ENCODE assay signal across 20 cellular contexts in genomic region chr5:177330991-177331837, GRCh38. TPM values are rescaled to one million over a fixed set of nuclear protein-coding genes. Genes with fewer than 3 reads are reported as not detected.
DNase-seq lines count a peak whose midpoint lies in the region; ATAC-seq, FAIRE-seq and TF ChIP-seq lines count a peak whose summit lies in the region.
"Had no signal": no experiment of that assay in that cellular context is flagged by ENCODE, and none has a peak within 500 bp of the region (broad histone marks: within the 10 kb centered on the region; RNA-seq: fewer than 3 reads in every experiment).

No MANE protein-coding gene starts in this region.

- DNase-seq in Calu3: no peak
- no peak for DNase-seq in GM12878 (ENCODE audit: low read depth, low spot score)
- peak; percentile 47 for DNase-seq in natural killer cell
- DNase-seq: activated CD4-positive, alpha-beta T cell treated with anti-CD3 and anti-CD28 coated beads for 48 hours; activated CD8-positive, alpha-beta memory T cell treated with anti-CD3 and anti-CD28 coated beads, Interleukin-2, amount 50 U/mL, for 48 hours; activated gamma-delta T cell; amygdala; EL; foreskin keratinocyte; midbrain; NCI-H187 treated with DMSO at 0.1 percent for 48 hours had no signal

- ATAC-seq in GM12878 (no peak), natural killer cell (peak; percentile 30 to 58 (median 52)), GM19324 (IDR thresholded peaks at IDR 0.05; ENCODE audit: low FRiP score, unreplicated experiment) (no peak), HG03342 (IDR thresholded peaks at IDR 0.05; ENCODE audit: unreplicated experiment) (no peak), HG03571 (IDR thresholded peaks at IDR 0.05; ENCODE audit: unreplicated experiment) (no peak), HG02763 (IDR thresholded peaks at IDR 0.05; ENCODE audit: unreplicated experiment) (no peak)
- ATAC-seq: foreskin keratinocyte, SK-N-SH treated with all-trans-retinoic acid at 6 μM for 48 hours had no signal

- in situ Hi-C loops in GM12878 (cut with MboI): no loop called here

- RAD21 ChIA-PET in GM12878 (lab: Charles Lee; ENCODE audit: unreplicated experiment): no interaction called here

- no peaks in the 10 kb centered on the region for H3K9me3 Mint-ChIP-seq in Calu3 (ENCODE audit: low read depth, unreplicated experiment)
- H3K9me3 Mint-ChIP-seq in natural killer cell: no peaks in the 10 kb centered on the region

- H3K9ac ChIP-seq in GM12878 (ENCODE audit: control insufficient read depth, insufficient read depth, low read length): no peak overlapping the region

- H3K36me3 Mint-ChIP-seq in Calu3 (ENCODE audit: insufficient read depth, unreplicated experiment): peaks cover 89% of the 10 kb centered on the region
- no peaks in the 10 kb centered on the region for H3K36me3 Mint-ChIP-seq in natural killer cell

- FAIRE-seq in GM12878 (lab: Jason Lieb, UNC): no peak
- FAIRE-seq: H54 had no signal

- TSS peak; percentile 90 for BruUV-seq in Calu3 (replicated peaks; lab: Mats Ljungman, UMichigan)
- BruUV-seq in GM12878 (replicated peaks; lab: Mats Ljungman, UMichigan): no TSS peak

- no peaks in the 10 kb centered on the region; the same call in 1 of the 2 replicates for H4K20me1 ChIP-seq in GM12878 (ENCODE audit: control insufficient read depth, insufficient read depth)

- WGBS in GM12878 (ENCODE audit: insufficient coverage, insufficient replicate concordance, low lambda C conversion rate, missing lambda C conversion rate): 77% methylated on average over 26 of the region's 27 CpGs

- CTCF ChIA-PET in Calu3 (lab: Charles Lee): no interaction called here
- CTCF ChIA-PET in HEK293 (lab: Yijun Ruan, JAX): interaction anchor here (0.5 to 1.2 kb wide), 4 partner anchors 13 to 830 kb away, joined by 3 to 6 read pairs (median 4); no protein-coding TSS in a partner anchor
- CTCF ChIA-PET in GM12878 (lab: Yijun Ruan, JAX): no interaction called here

- H3K27ac Mint-ChIP-seq in Calu3 (ENCODE audit: unreplicated experiment) (peak overlapping the region; percentile 56), natural killer cell (peak overlapping the region; percentile 76 to 90)

- intact Hi-C loops in Calu3 (cut with micrococcal nuclease; ENCODE audit: unreplicated experiment): no loop called here
- intact Hi-C loops in GM12878 (cut with micrococcal nuclease; ENCODE audit: unreplicated experiment): no loop called here
- intact Hi-C loops in natural killer cell (cut with micrococcal nuclease): no loop called here

- no peaks in the 10 kb centered on the region for H3K27me3 Mint-ChIP-seq in Calu3 (ENCODE audit: unreplicated experiment)
- H3K27me3 Mint-ChIP-seq in natural killer cell (ENCODE audit: low read depth in 2 of 2): no peaks in the 10 kb centered on the region

- no peaks in the 10 kb centered on the region for H3K9me3 ChIP-seq in HEK293 (ENCODE audit: control insufficient read depth, insufficient read depth, low read depth, low read length)
- H3K9me3 ChIP-seq in GM12878 (replicated peaks; ENCODE audit: control insufficient read depth, insufficient read depth, low read length): no peaks in the 10 kb centered on the region
- H3K9me3 ChIP-seq: neutrophil, tibial nerve had no signal

- TF ChIP-seq CTCF in Calu3 (IDR thresholded peaks at IDR 0.05; ENCODE audit: unreplicated experiment) (no peak), HEK293 (tag by site-specific recombination; IDR thresholded peaks at IDR 0.05) (no peak), GM12878 (IDR thresholded peaks at IDR 0.05 in 2 of 3, conservative IDR thresholded peaks at IDR 0.05 in 1 of 3; ENCODE audit: control insufficient read depth in 2 of 3, extremely low read depth in 1 of 3, insufficient read depth in 1 of 3, low read depth in 3 of 3, low read length in 3 of 3) (no peak), natural killer cell (IDR thresholded peaks at IDR 0.05) (no peak)

- POLR2A ChIA-PET in HEK293 (lab: Yijun Ruan, JAX): no interaction called here
- POLR2A ChIA-PET in GM12878 (lab: Charles Lee): no interaction called here

- no peaks in the 10 kb centered on the region for H3K79me2 ChIP-seq in GM12878 (ENCODE audit: control insufficient read depth, insufficient read depth, low read length)

- SMC1A ChIA-PET in GM12878 (lab: Charles Lee; ENCODE audit: uncharacterized antibody, unreplicated experiment): no interaction called here

- no peaks in the 10 kb centered on the region for H3K27me3 ChIP-seq in GM12878 (replicated peaks in 1 of 2; ENCODE audit: control insufficient read depth in 2 of 2, insufficient read depth in 2 of 2, low read length in 1 of 2)
- H3K27me3 ChIP-seq: foreskin keratinocyte, neutrophil, tibial nerve had no signal

- peaks cover 8 to 72% of the 10 kb centered on the region in 2 experiments; a peak in 2 of 3 replicates for H3K36me3 ChIP-seq in HEK293 (ENCODE audit: control insufficient read depth in 2 of 2, insufficient read depth in 1 of 2, low read length in 2 of 2)
- peaks cover 21 to 49% of the 10 kb centered on the region in 2 experiments for H3K36me3 ChIP-seq in GM12878 (ENCODE audit: control insufficient read depth in 2 of 2, insufficient read depth in 2 of 2, low read length in 1 of 2)

- H3K27ac ChIP-seq in HEK293 (ENCODE audit: extremely low read depth, low read depth, low read length) (no peak overlapping the region), GM12878 (ENCODE audit: control insufficient read depth, insufficient read depth) (no peak overlapping the region)
- H3K27ac ChIP-seq: foreskin keratinocyte, neutrophil, tibial nerve had no signal

- TF ChIP-seq RAD21 in GM12878 (IDR thresholded peaks at IDR 0.05; ENCODE audit: insufficient read depth, low read depth, low read length): no peak

- TF ChIP-seq POLR2A in GM12878 (IDR thresholded peaks at IDR 0.05; ENCODE audit: low read depth, low read length): 0 out of 2 replicates have a peak, but pooled peaks have one; percentile 32

- H3K4me1 ChIP-seq in HEK293 (ENCODE audit: control insufficient read depth, insufficient read depth, low read length) (no peaks in the 10 kb centered on the region), GM12878 (ENCODE audit: control insufficient read depth, insufficient read depth, low read length) (no peaks in the 10 kb centered on the region)
- H3K4me1 ChIP-seq: tibial nerve had no signal

- no peak for TF ChIP-seq EP300 in GM12878 (IDR thresholded peaks at IDR 0.05; ENCODE audit: borderline replicate concordance in 1 of 2, control insufficient read depth in 1 of 2, low read depth in 2 of 2, low read length in 2 of 2)

- no peak overlapping the region for H3K4me3 Mint-ChIP-seq in Calu3 (ENCODE audit: low read depth, unreplicated experiment)
- peak overlapping the region; percentile 63 for H3K4me3 Mint-ChIP-seq in natural killer cell

- H3K4me3 ChIP-seq in HEK293 (ENCODE audit: low read depth, low read length) (no peak overlapping the region), GM12878 (no peak overlapping the region)
- H3K4me3 ChIP-seq: tibial nerve had no signal

- H3K4me1 Mint-ChIP-seq in Calu3 (ENCODE audit: low read depth, unreplicated experiment) (peaks cover 32% of the 10 kb centered on the region), natural killer cell (peaks cover 40 to 74% of the 10 kb centered on the region in 2 donors)

- H2AFZ ChIP-seq in GM12878 (ENCODE audit: control insufficient read depth, low read depth, low read length): no peak overlapping the region

- no peak overlapping the region for H3K4me2 ChIP-seq in GM12878 (ENCODE audit: control insufficient read depth, insufficient read depth)

RNA-seq across cellular contexts. Expression of gene MXD3, which starts 19.5 kb away (rescaled TPM):
- total RNA-seq in Calu3 (2022) (24.3 and 36.3 TPM in 2 replicates), GM12878 (2014; rRNA removed) (26.9 and 27.4 TPM in 2 replicates), GM12878 (2014; rRNA removed; fragmentation: Illumina TruSeq; extraction: Trizol) (3.5 and 3.8 TPM in 2 replicates), GM12878 (2021) (20.5 and 26.7 TPM in 2 replicates), natural killer cell (10 to 100 TPM; 10.9 to 15.0 (median 15.0) TPM)
- 14.3 and 15.7 TPM in 2 replicates for total RNA-seq in GM12878 (2013; cell fraction: nucleolus; rRNA removed)
- 2.8 TPM for polyA plus RNA-seq in GM12878 (2011; ENCODE audit: low read depth)
- polyA plus RNA-seq in GM12878 (2011; rRNA removed) (4.1 and 13.3 TPM in 2 replicates), GM12878 (2014; fragmentation: Illumina TruSeq; extraction: Trizol) (0.79 and 1.7 TPM in 2 replicates), GM12878 (2014; fragmentation: Nextera tagmentation; extraction: Ambion mirVana) (under 1 TPM; 0.24 to 0.93 TPM), GM12878 (2014; rRNA removed) (29.8 and 36.2 TPM in 2 replicates), GM12878 (2016; fragmentation: Nextera tagmentation; extraction: Ambion mirVana) (10 to 100 TPM; 13.7 to 15.5 TPM)
- 13.5 and 26.2 TPM in 2 replicates for polyA plus RNA-seq in GM12878 (2011; cell fraction: cytosol; rRNA removed)
- polyA plus RNA-seq in GM12878 (2011; cell fraction: nucleus; rRNA removed): 63.9 and 69.4 TPM in 2 replicates
- 14.0 and 14.1 TPM in 2 replicates for polyA plus RNA-seq in GM12878 (2012)
- polyA minus RNA-seq in GM12878 (2011; rRNA and poly(A)+ RNA removed): 3.0 and 7.4 TPM in 2 replicates
- polyA minus RNA-seq in GM12878 (2011; cell fraction: cytosol; rRNA and poly(A)+ RNA removed): 3.8 and 6.5 TPM in 2 replicates
- 9.9 and 20.9 TPM in 2 replicates for polyA minus RNA-seq in GM12878 (2011; cell fraction: nucleus; rRNA and poly(A)+ RNA removed)

RNA-seq across cellular contexts. Expression of gene LMAN2, which starts 20.3 kb away (rescaled TPM):
- total RNA-seq in Calu3 (2022) (278 and 305 TPM in 2 replicates), GM12878 (2014; rRNA removed) (184 and 207 TPM in 2 replicates), GM12878 (2014; rRNA removed; fragmentation: Illumina TruSeq; extraction: Trizol) (98.9 and 112 TPM in 2 replicates), GM12878 (2021) (117 and 121 TPM in 2 replicates), natural killer cell (100 to 1,000 TPM; 112 to 124 (median 114) TPM)
- total RNA-seq in GM12878 (2013; cell fraction: nucleolus; rRNA removed): 195 and 213 TPM in 2 replicates
- 35.5 TPM for polyA plus RNA-seq in GM12878 (2011; ENCODE audit: low read depth)
- polyA plus RNA-seq in GM12878 (2011; rRNA removed) (55.9 and 104 TPM in 2 replicates), GM12878 (2014; fragmentation: Illumina TruSeq; extraction: Trizol) (84.1 and 178 TPM in 2 replicates), GM12878 (2014; fragmentation: Nextera tagmentation; extraction: Ambion mirVana) (10 to 100 TPM in 1 of 2 experiments, 1 to 10 TPM in 1; 2.4 to 11.4 TPM), GM12878 (2014; rRNA removed) (179 and 230 TPM in 2 replicates), GM12878 (2016; fragmentation: Nextera tagmentation; extraction: Ambion mirVana) (100 to 1,000 TPM; 252 to 264 TPM)
- 273 and 308 TPM in 2 replicates for polyA plus RNA-seq in GM12878 (2011; cell fraction: cytosol; rRNA removed)
- polyA plus RNA-seq in GM12878 (2011; cell fraction: nucleus; rRNA removed): 210 and 234 TPM in 2 replicates
- polyA plus RNA-seq in GM12878 (2012): 139 and 151 TPM in 2 replicates
- 197 and 327 TPM in 2 replicates for polyA minus RNA-seq in GM12878 (2011; rRNA and poly(A)+ RNA removed)
- polyA minus RNA-seq in GM12878 (2011; cell fraction: cytosol; rRNA and poly(A)+ RNA removed): 100 and 110 TPM in 2 replicates
- 69.0 and 97.6 TPM in 2 replicates for polyA minus RNA-seq in GM12878 (2011; cell fraction: nucleus; rRNA and poly(A)+ RNA removed)

RNA-seq across cellular contexts. Expression of gene RGS14, which starts 26.5 kb away (rescaled TPM):
- total RNA-seq in Calu3 (2022): 12.9 and 13.0 TPM in 2 replicates
- total RNA-seq in GM12878 (2013; cell fraction: nucleolus; rRNA removed): 111 and 131 TPM in 2 replicates
- 56.5 and 68.1 TPM in 2 replicates for total RNA-seq in GM12878 (2014; rRNA removed)
- 25.1 and 30.4 TPM in 2 replicates for total RNA-seq in GM12878 (2014; rRNA removed; fragmentation: Illumina TruSeq; extraction: Trizol)
- 65.6 and 72.9 TPM in 2 replicates for total RNA-seq in GM12878 (2021)
- polyA plus RNA-seq in GM12878 (2011; ENCODE audit: low read depth): 6.4 TPM
- 28.8 and 57.1 TPM in 2 replicates for polyA plus RNA-seq in GM12878 (2011; rRNA removed)
- 90.6 and 104 TPM in 2 replicates for polyA plus RNA-seq in GM12878 (2011; cell fraction: cytosol; rRNA removed)
- polyA plus RNA-seq in GM12878 (2011; cell fraction: nucleus; rRNA removed): 281 and 299 TPM in 2 replicates
- 30.7 and 40.7 TPM in 2 replicates for polyA plus RNA-seq in GM12878 (2012)
- 4.4 and 35.8 TPM in 2 replicates for polyA plus RNA-seq in GM12878 (2014; fragmentation: Illumina TruSeq; extraction: Trizol)
- polyA plus RNA-seq in GM12878 (2014; fragmentation: Nextera tagmentation; extraction: Ambion mirVana): 1 to 10 TPM in 1 of 2 experiments, under 1 TPM in 1; 0.19 to 1.3 TPM
- 88.7 and 91.9 TPM in 2 replicates for polyA plus RNA-seq in GM12878 (2014; rRNA removed)
- polyA plus RNA-seq in GM12878 (2016; fragmentation: Nextera tagmentation; extraction: Ambion mirVana): 10 to 100 TPM; 53.6 to 56.0 TPM
- polyA minus RNA-seq in GM12878 (2011; rRNA and poly(A)+ RNA removed): 40.5 and 82.2 TPM in 2 replicates
- polyA minus RNA-seq in GM12878 (2011; cell fraction: cytosol; rRNA and poly(A)+ RNA removed): 26.2 and 29.3 TPM in 2 replicates
- 52.3 and 74.0 TPM in 2 replicates for polyA minus RNA-seq in GM12878 (2011; cell fraction: nucleus; rRNA and poly(A)+ RNA removed)
- total RNA-seq in natural killer cell: 10 to 100 TPM; 57.3 to 87.0 (median 66.1) TPM

RNA-seq across cellular contexts. Expression of gene PRELID1, which starts 27.6 kb away (rescaled TPM):
- total RNA-seq in Calu3 (2022): 215 and 217 TPM in 2 replicates
- total RNA-seq in GM12878 (2013; cell fraction: nucleolus; rRNA removed): 23.2 and 24.5 TPM in 2 replicates
- 190 and 251 TPM in 2 replicates for total RNA-seq in GM12878 (2014; rRNA removed)
- total RNA-seq in GM12878 (2014; rRNA removed; fragmentation: Illumina TruSeq; extraction: Trizol): 221 and 242 TPM in 2 replicates
- total RNA-seq in GM12878 (2021): 259 and 261 TPM in 2 replicates
- 42.5 TPM for polyA plus RNA-seq in GM12878 (2011; ENCODE audit: low read depth)
- 171 and 256 TPM in 2 replicates for polyA plus RNA-seq in GM12878 (2011; rRNA removed)
- polyA plus RNA-seq in GM12878 (2011; cell fraction: cytosol; rRNA removed): 352 and 401 TPM in 2 replicates
- polyA plus RNA-seq in GM12878 (2011; cell fraction: nucleus; rRNA removed): 123 and 139 TPM in 2 replicates
- 120 and 141 TPM in 2 replicates for polyA plus RNA-seq in GM12878 (2012)
- polyA plus RNA-seq in GM12878 (2014; fragmentation: Illumina TruSeq; extraction: Trizol): 157 and 248 TPM in 2 replicates
- 100 to 1,000 TPM in 1 of 2 experiments, 10 to 100 TPM in 1; 30.9 to 106 TPM for polyA plus RNA-seq in GM12878 (2014; fragmentation: Nextera tagmentation; extraction: Ambion mirVana)
- polyA plus RNA-seq in GM12878 (2014; rRNA removed): 414 and 449 TPM in 2 replicates
- 100 to 1,000 TPM; 529 to 584 TPM for polyA plus RNA-seq in GM12878 (2016; fragmentation: Nextera tagmentation; extraction: Ambion mirVana)
- 114 and 144 TPM in 2 replicates for polyA minus RNA-seq in GM12878 (2011; rRNA and poly(A)+ RNA removed)
- 60.1 and 62.4 TPM in 2 replicates for polyA minus RNA-seq in GM12878 (2011; cell fraction: cytosol; rRNA and poly(A)+ RNA removed)
- polyA minus RNA-seq in GM12878 (2011; cell fraction: nucleus; rRNA and poly(A)+ RNA removed): 28.7 and 43.0 TPM in 2 replicates
- total RNA-seq in natural killer cell: 10 to 100 TPM; 76.6 to 99.3 (median 91.6) TPM

RNA-seq across cellular contexts. Expression of gene RAB24, which starts 27.7 kb away (rescaled TPM):
- total RNA-seq in Calu3 (2022) (34.0 and 41.1 TPM in 2 replicates), GM12878 (2014; rRNA removed) (25.7 and 31.0 TPM in 2 replicates), GM12878 (2014; rRNA removed; fragmentation: Illumina TruSeq; extraction: Trizol) (11.9 and 12.1 TPM in 2 replicates), GM12878 (2021) (27.6 and 30.3 TPM in 2 replicates), natural killer cell (10 to 100 TPM; 42.5 to 55.4 (median 49.5) TPM)
- 10.2 and 10.5 TPM in 2 replicates for total RNA-seq in GM12878 (2013; cell fraction: nucleolus; rRNA removed)
- polyA plus RNA-seq in GM12878 (2011; ENCODE audit: low read depth): 18.3 TPM
- polyA plus RNA-seq in GM12878 (2011; rRNA removed) (15.0 and 22.3 TPM in 2 replicates), GM12878 (2014; fragmentation: Illumina TruSeq; extraction: Trizol) (14.1 and 15.1 TPM in 2 replicates), GM12878 (2014; fragmentation: Nextera tagmentation; extraction: Ambion mirVana) (10 to 100 TPM in 1 of 2 experiments, 1 to 10 TPM in 1; 8.0 to 12.8 TPM), GM12878 (2014; rRNA removed) (44.4 and 50.8 TPM in 2 replicates), GM12878 (2016; fragmentation: Nextera tagmentation; extraction: Ambion mirVana) (10 to 100 TPM; 26.4 to 28.4 TPM)
- polyA plus RNA-seq in GM12878 (2011; cell fraction: cytosol; rRNA removed): 29.7 and 37.0 TPM in 2 replicates
- polyA plus RNA-seq in GM12878 (2011; cell fraction: nucleus; rRNA removed): 63.9 and 79.7 TPM in 2 replicates
- 29.2 and 29.8 TPM in 2 replicates for polyA plus RNA-seq in GM12878 (2012)
- polyA minus RNA-seq in GM12878 (2011; rRNA and poly(A)+ RNA removed): 6.9 and 10.0 TPM in 2 replicates
- polyA minus RNA-seq in GM12878 (2011; cell fraction: cytosol; rRNA and poly(A)+ RNA removed): 3.6 and 5.7 TPM in 2 replicates
- polyA minus RNA-seq in GM12878 (2011; cell fraction: nucleus; rRNA and poly(A)+ RNA removed): 9.4 and 16.1 TPM in 2 replicates

Comparison
In these comparisons a context has a peak if more than half of its experiments do, and no peak if none do; other contexts are left out.
1. ATAC-seq: peak in natural killer cell (3 of 3); none in GM12878 (single experiment), GM19324 (single experiment), HG03342 (single experiment), HG03571 (single experiment) and HG02763 (single experiment).